Comparison of ENCODE assay signal across 17 cellular contexts in the genomic region with DNA sequence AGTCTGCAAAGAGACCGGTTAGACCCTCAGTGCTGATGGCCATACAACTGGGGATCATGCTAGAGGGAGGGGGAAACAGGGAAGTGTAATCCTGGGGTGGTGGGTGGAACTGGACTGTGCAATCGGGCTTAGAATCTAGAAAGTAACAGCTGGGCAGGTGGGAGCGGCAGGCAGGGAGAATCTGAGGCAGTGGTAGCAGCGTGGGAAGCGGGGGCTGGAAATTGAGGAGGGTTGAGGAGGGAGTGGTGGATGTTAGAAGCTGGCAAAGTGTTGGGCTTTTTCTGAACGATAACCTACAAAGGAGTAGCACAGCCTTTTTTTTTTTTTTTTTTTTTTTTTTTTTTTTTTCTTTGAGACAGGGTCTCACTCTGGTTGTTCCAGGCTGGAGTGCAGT. TPM values are rescaled to one million over a fixed set of nuclear protein-coding genes. Genes with fewer than 3 reads are reported as not detected.
DNase-seq lines count a peak whose midpoint lies in the region; ATAC-seq and TF ChIP-seq lines count a peak whose summit lies in the region.
"Had no signal": no experiment of that assay in that cellular context is flagged by ENCODE, and none has a peak within 500 bp of the region (broad histone marks: within the 10 kb centered on the region; RNA-seq: fewer than 3 reads in every experiment).

No MANE protein-coding gene starts in this region.

- peak overlapping the region; percentile 72 for H2AFZ ChIP-seq in mesenchymal stem cell (ENCODE audit: low read depth, low read length)

- no peaks in the 10 kb centered on the region for H3K36me3 ChIP-seq in HEK293 (ENCODE audit: control insufficient read depth in 2 of 2, insufficient read depth in 1 of 2, low read length in 2 of 2)
- H3K36me3 ChIP-seq in mesenchymal stem cell (ENCODE audit: control insufficient read depth in 1 of 2, insufficient read depth in 2 of 2, low read depth in 1 of 2, low read length in 2 of 2), result no peaks in the 10 kb centered on the region

- H3K9ac ChIP-seq in mesenchymal stem cell (ENCODE audit: low read length), result peak overlapping the region; percentile 36

- H2AK5ac ChIP-seq in mesenchymal stem cell (ENCODE audit: low read length, severe bottlenecking), result no peak overlapping the region

- H3K79me1 ChIP-seq in mesenchymal stem cell (replicated peaks; ENCODE audit: low read length, poor library complexity, severe bottlenecking), result no peaks in the 10 kb centered on the region

- CTCF ChIA-PET in HEK293 (lab: Yijun Ruan, JAX), result interaction anchor here (0.6 to 3.8 kb wide), 8 partner anchors 8 to 1199 kb away, joined by 3 to 27 read pairs (median 4); no protein-coding TSS in a partner anchor

- H4K8ac ChIP-seq in mesenchymal stem cell (ENCODE audit: low read length), result peak overlapping the region; percentile 91

- DNase-seq in mesenchymal stem cell (no peak), NCI-H1092 (lab: John Stamatoyannopoulos, UW) (no peak), NCI-H187 treated with DMSO at 0.1 percent for 48 hours (lab: John Stamatoyannopoulos, UW) (no peak)
- no peak for DNase-seq in stimulated activated naive B cell treated with anti-CD40 and anti-IgM and Interleukin-4, amounts not matched to agents 10 μg/mL and 1 μg/mL and 100 μg/mL, for 72 hours
- DNase-seq: activated CD4-positive, alpha-beta T cell treated with anti-CD3 and anti-CD28 coated beads for 4 hours; activated naive CD4-positive, alpha-beta T cell treated with Interleukin-2 at 50 U/mL for 16 hours; dorsolateral prefrontal cortex; GDM1; GOT3; naive B cell; NCI-H2029; psoas muscle had no signal

- no peak overlapping the region for H3K4me3 Mint-ChIP-seq in stimulated activated naive B cell treated with anti-CD40 and anti-IgM and Interleukin-4, amounts not matched to agents 10 μg/mL and 1 μg/mL and 100 μg/mL, for 72 hours

- peak overlapping the region in 1 of 2 experiments; percentile 96 for H3K14ac ChIP-seq in mesenchymal stem cell (ENCODE audit: low read length in 2 of 2)

- H3K4me3 ChIP-seq in HEK293 (ENCODE audit: low read depth, low read length) (no peak overlapping the region), mesenchymal stem cell (ENCODE audit: insufficient read depth in 1 of 2, low read depth in 1 of 2, low read length in 2 of 2) (no peak overlapping the region)
- H3K4me3 ChIP-seq: dorsolateral prefrontal cortex, psoas muscle had no signal

- peak overlapping the region; percentile 85 for H4K91ac ChIP-seq in mesenchymal stem cell (ENCODE audit: low read length)

- peak overlapping the region; percentile 88 to 96 for H3K18ac ChIP-seq in mesenchymal stem cell (ENCODE audit: low read depth in 1 of 2, low read length in 2 of 2)

- H2BK5ac ChIP-seq in mesenchymal stem cell (ENCODE audit: low read depth, low read length, poor library complexity, severe bottlenecking), result no peak overlapping the region

- no peaks in the 10 kb centered on the region for H3K9me3 ChIP-seq in HEK293 (ENCODE audit: control insufficient read depth, insufficient read depth, low read depth, low read length)
- no peaks in the 10 kb centered on the region for H3K9me3 ChIP-seq in mesenchymal stem cell (ENCODE audit: control insufficient read depth, low read length)
- H3K9me3 ChIP-seq: psoas muscle had no signal

- peak overlapping the region; percentile 85 to 88 for H3K4ac ChIP-seq in mesenchymal stem cell (ENCODE audit: low read depth in 1 of 2, low read length in 2 of 2)

- no peak for TF ChIP-seq CTCF in HEK293 (tag by site-specific recombination; IDR thresholded peaks at IDR 0.05)

- H2BK15ac ChIP-seq in mesenchymal stem cell (ENCODE audit: low read depth, poor library complexity, severe bottlenecking), result peak overlapping the region; percentile 98

- H3K27ac Mint-ChIP-seq in stimulated activated naive B cell treated with anti-CD40 and anti-IgM and Interleukin-4, amounts not matched to agents 10 μg/mL and 1 μg/mL and 100 μg/mL, for 72 hours, result peak overlapping the region; percentile 26

- peak overlapping the region; percentile 82 for H2BK120ac ChIP-seq in mesenchymal stem cell (ENCODE audit: low read depth, low read length)

- H3K36me3 Mint-ChIP-seq in stimulated activated naive B cell treated with anti-CD40 and anti-IgM and Interleukin-4, amounts not matched to agents 10 μg/mL and 1 μg/mL and 100 μg/mL, for 72 hours, result no peaks in the 10 kb centered on the region
- H3K36me3 Mint-ChIP-seq: naive B cell had no signal

- no peak overlapping the region for H3K27ac ChIP-seq in HEK293 (ENCODE audit: extremely low read depth, low read depth, low read length)
- H3K27ac ChIP-seq in cingulate gyrus (ENCODE audit: low read depth, low read length), result peak overlapping the region; percentile 3
- H3K27ac ChIP-seq in mesenchymal stem cell (ENCODE audit: low read length, poor library complexity, severe bottlenecking), result no peak overlapping the region
- H3K27ac ChIP-seq: psoas muscle had no signal

- POLR2A ChIA-PET in HEK293 (lab: Yijun Ruan, JAX), result interaction anchor here (0.6 to 3.4 kb wide), 4 partner anchors 15 to 414 kb away, joined by 3 to 18 read pairs (median 8); a partner anchor contains a TSS

- peaks cover 21 to 34% of the 10 kb centered on the region in 2 donors for H3K4me1 Mint-ChIP-seq in stimulated activated naive B cell treated with anti-CD40 and anti-IgM and Interleukin-4, amounts not matched to agents 10 μg/mL and 1 μg/mL and 100 μg/mL, for 72 hours

- H3K27me3 Mint-ChIP-seq in stimulated activated naive B cell treated with anti-CD40 and anti-IgM and Interleukin-4, amounts not matched to agents 10 μg/mL and 1 μg/mL and 100 μg/mL, for 72 hours, result peaks cover 30 to 35% of the 10 kb centered on the region in 2 donors

- peak overlapping the region in 1 of 2 experiments; percentile 34 for H3K23ac ChIP-seq in mesenchymal stem cell (ENCODE audit: low read length in 2 of 2)

- H2BK12ac ChIP-seq in mesenchymal stem cell (ENCODE audit: low read length in 2 of 2), result peak overlapping the region; percentile 57 to 95

- WGBS in mesenchymal stem cell, result 97% methylated on average over 3 of the region's 6 CpGs

- H3K4me1 ChIP-seq in HEK293 (ENCODE audit: control insufficient read depth, insufficient read depth, low read length) (peaks cover 3% of the 10 kb centered on the region; the same call in 1 of the 2 replicates), mesenchymal stem cell (ENCODE audit: control insufficient read depth, insufficient read depth, low read depth, low read length) (peaks cover 25% of the 10 kb centered on the region)

- ATAC-seq in stimulated activated naive B cell treated with anti-CD40 and anti-IgM and Interleukin-4, amounts not matched to agents 10 μg/mL and 1 μg/mL and 100 μg/mL, for 72 hours (replicated peaks), result no peak
- ATAC-seq in SK-N-SH treated with all-trans-retinoic acid at 6 μM for 48 hours (no peak), GM21786 (IDR thresholded peaks at IDR 0.05; ENCODE audit: unreplicated experiment) (no peak)
- ATAC-seq: psoas muscle had no signal

- peaks cover 0 to 20% of the 10 kb centered on the region in 2 experiments for H3K27me3 ChIP-seq in mesenchymal stem cell (ENCODE audit: control insufficient read depth in 1 of 2, insufficient read depth in 1 of 2, low read length in 2 of 2)
- H3K27me3 ChIP-seq: dorsolateral prefrontal cortex had no signal

- H3K9me3 Mint-ChIP-seq in stimulated activated naive B cell treated with anti-CD40 and anti-IgM and Interleukin-4, amounts not matched to agents 10 μg/mL and 1 μg/mL and 100 μg/mL, for 72 hours, result no peaks in the 10 kb centered on the region
- H3K9me3 Mint-ChIP-seq: naive B cell had no signal

- H3K4me2 ChIP-seq in mesenchymal stem cell (ENCODE audit: low read length, poor library complexity, severe bottlenecking), result no peak overlapping the region

TF ChIP-seq in HEK293, 187 proteins besides CTCF, POLR2A, EP300 and RAD21 (continues in another document):
- TF ChIP-seq ZNF223 (tag by site-specific recombination; IDR thresholded peaks at IDR 0.05), result no peak
- TF ChIP-seq, protein P1, sequence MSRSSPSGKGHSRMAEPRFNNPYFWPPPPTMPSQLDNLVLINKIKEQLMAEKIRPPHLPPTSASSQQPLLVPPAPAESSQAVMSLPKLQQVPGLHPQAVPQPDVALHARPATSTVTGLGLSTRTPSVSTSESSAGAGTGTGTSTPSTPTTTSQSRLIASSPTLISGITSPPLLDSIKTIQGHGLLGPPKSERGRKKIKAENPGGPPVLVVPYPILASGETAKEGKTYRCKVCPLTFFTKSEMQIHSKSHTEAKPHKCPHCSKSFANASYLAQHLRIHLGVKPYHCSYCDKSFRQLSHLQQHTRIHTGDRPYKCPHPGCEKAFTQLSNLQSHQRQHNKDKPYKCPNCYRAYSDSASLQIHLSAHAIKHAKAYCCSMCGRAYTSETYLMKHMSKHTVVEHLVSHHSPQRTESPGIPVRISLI (tag by site-specific recombination; IDR thresholded peaks at IDR 0.05), result peak; percentile 77
- TF ChIP-seq EGR2 (tag by site-specific recombination; IDR thresholded peaks at IDR 0.05; ENCODE audit: low read depth), result peak; percentile 69
- no peak for TF ChIP-seq ZNF112 (tag by site-specific recombination; IDR thresholded peaks at IDR 0.05)

TF ChIP-seq in SK-N-SH treated with all-trans-retinoic acid at 6 μM for 48 hours, 23 proteins besides CTCF, POLR2A, EP300 and RAD21 (continues in another document):
- no peak for TF ChIP-seq RARB (CRISPR knock-in tag; IDR thresholded peaks at IDR 0.05)
- no peak for TF ChIP-seq TCF4 (CRISPR knock-in tag; IDR thresholded peaks at IDR 0.05; ENCODE audit: borderline replicate concordance)
- TF ChIP-seq ESRRG (CRISPR knock-in tag; IDR thresholded peaks at IDR 0.05), result no peak
- TF ChIP-seq OSR1 (CRISPR knock-in tag; IDR thresholded peaks at IDR 0.05), result no peak
- TF ChIP-seq, protein P2, sequence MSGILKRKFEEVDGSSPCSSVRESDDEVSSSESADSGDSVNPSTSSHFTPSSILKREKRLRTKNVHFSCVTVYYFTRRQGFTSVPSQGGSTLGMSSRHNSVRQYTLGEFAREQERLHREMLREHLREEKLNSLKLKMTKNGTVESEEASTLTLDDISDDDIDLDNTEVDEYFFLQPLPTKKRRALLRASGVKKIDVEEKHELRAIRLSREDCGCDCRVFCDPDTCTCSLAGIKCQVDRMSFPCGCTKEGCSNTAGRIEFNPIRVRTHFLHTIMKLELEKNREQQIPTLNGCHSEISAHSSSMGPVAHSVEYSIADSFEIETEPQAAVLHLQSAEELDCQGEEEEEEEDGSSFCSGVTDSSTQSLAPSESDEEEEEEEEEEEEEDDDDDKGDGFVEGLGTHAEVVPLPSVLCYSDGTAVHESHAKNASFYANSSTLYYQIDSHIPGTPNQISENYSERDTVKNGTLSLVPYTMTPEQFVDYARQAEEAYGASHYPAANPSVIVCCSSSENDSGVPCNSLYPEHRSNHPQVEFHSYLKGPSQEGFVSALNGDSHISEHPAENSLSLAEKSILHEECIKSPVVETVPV (CRISPR knock-in tag; IDR thresholded peaks at IDR 0.05), result no peak
- TF ChIP-seq CSDC2 (CRISPR knock-in tag; IDR thresholded peaks at IDR 0.05), result no peak

RNA-seq across cellular contexts. Expression of a gene that starts 3.1 kb away (rescaled TPM):
- polyA plus RNA-seq in mesenchymal stem cell (2013, experiment 1 of 2), result 54.0 TPM
- polyA plus RNA-seq in mesenchymal stem cell (2013, experiment 2 of 2), result 54.6 TPM

RNA-seq across cellular contexts. Expression of a gene that starts 8.9 kb away (rescaled TPM):
- 0.03 TPM for polyA plus RNA-seq in mesenchymal stem cell (2013, experiment 1 of 2)
- polyA plus RNA-seq in mesenchymal stem cell (2013, experiment 2 of 2), result not detected
- polyA plus RNA-seq: keratinocyte had no signal

RNA-seq across cellular contexts. Expression of a gene that starts 15.2 kb away (rescaled TPM):
- 15.3 TPM for polyA plus RNA-seq in mesenchymal stem cell (2013, experiment 1 of 2)
- polyA plus RNA-seq in mesenchymal stem cell (2013, experiment 2 of 2), result 14.7 TPM

RNA-seq across cellular contexts. Expression of a gene that starts 44.5 kb away (rescaled TPM):
- polyA plus RNA-seq in mesenchymal stem cell (2013, experiment 1 of 2), result 95.2 TPM
- 91.2 TPM for polyA plus RNA-seq in mesenchymal stem cell (2013, experiment 2 of 2)
